In the genomic region with DNA sequence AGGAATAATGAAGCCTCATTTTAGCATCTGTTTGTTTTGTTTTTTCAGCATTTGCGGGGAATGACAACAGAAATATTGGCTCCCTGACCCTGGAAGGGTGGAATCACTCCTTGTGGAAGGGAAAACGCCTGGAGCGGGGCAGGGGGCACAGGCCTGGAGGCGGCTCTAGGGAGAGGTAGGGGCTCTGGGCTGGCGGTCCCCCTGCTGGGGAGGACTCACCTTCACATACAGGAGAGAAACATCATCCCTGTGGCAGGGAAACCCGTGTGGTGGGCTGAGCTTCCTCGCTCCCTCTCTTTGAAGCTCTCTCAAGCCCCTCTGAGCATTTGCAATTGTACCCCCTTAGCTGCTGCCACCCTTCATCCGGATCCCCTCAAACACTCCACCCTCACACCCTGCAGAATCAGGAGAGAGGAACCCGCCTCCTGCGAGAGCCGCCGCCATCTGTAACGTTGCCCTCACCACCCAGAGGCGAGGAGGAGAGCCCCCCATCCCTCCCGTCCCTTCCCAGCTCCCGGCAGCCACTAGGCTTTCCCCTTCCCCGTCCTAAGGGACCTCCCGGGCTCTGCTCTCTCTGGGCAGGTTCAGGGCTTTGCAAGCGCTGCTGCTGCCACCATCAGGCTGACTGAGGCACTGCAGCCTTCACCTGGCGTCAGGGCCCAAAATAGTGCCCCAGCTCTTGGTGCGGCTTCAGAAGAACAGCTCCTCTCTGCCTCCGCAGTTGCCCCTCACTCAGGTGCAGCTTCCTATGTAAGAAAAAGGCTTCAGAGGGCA, we compare ENCODE assay signal across 8 cellular contexts. TPM values are rescaled to one million over a fixed set of nuclear protein-coding genes. Genes with fewer than 3 reads are reported as not detected.
DNase-seq lines count a peak whose midpoint lies in the region; ATAC-seq, FAIRE-seq and TF ChIP-seq lines count a peak whose summit lies in the region.

No MANE protein-coding gene starts in this region.

- TF ChIP-seq POLR2A in ovary (IDR thresholded peaks at IDR 0.05) = no peak

- no peak for TF ChIP-seq EP300 in ovary (IDR thresholded peaks at IDR 0.05)

- no peak overlapping the region for H3K27ac ChIP-seq in ovary

- WGBS in ovary, 3 donors = 17 to 23% (median 19%) methylated on average over 22 of the region's 22 CpGs

- DNase-seq in D721Med (ENCODE audit: insufficient read length, low spot score) (peak; percentile 46), KBM-7 (peak; percentile 74), RCC 7860 (ENCODE audit: low spot score) (peak; percentile 65), germinal center (ENCODE audit: low spot score) (peak; percentile 59), ovary (peak; percentile 24 to 68 (median 57)), ureter (ENCODE audit: low spot score) (peak; percentile 63)
- peak; percentile 80 for DNase-seq in activated effector memory CD4-positive, alpha-beta T cell treated with anti-CD3 and anti-CD28 coated beads, Interleukin-2, amount 50 U/mL, for 16 hours

- no peaks in the 10 kb centered on the region for H3K27me3 ChIP-seq in ovary

- ATAC-seq in GM21423 (IDR thresholded peaks at IDR 0.05; ENCODE audit: unreplicated experiment) = peak; percentile 87

- H3K4me1 ChIP-seq in ovary (ENCODE audit: insufficient read depth) = no peaks in the 10 kb centered on the region

- no peaks in the 10 kb centered on the region for H3K36me3 ChIP-seq in ovary

- in situ Hi-C loops in KBM-7 (cut with MboI; ENCODE audit: low pct_unique_long_range_greater_than_20kb, low sequenced_read_pairs) = no loop called here

- intact Hi-C loops in ovary (cut with DNase I) = loop anchor here in 3 of 4 donors (5.0 to 10.0 kb wide), 3 partner anchors 545 to 685 kb away; partner anchors contain the start of gene DCPS (in 1 of the 3)

- FAIRE-seq in D721Med (lab: Jason Lieb, UNC) (no peak), RCC 7860 (lab: Jason Lieb, UNC) (no peak)

- no peaks in the 10 kb centered on the region for H3K9me3 ChIP-seq in ovary

- no peak overlapping the region for H3K4me3 ChIP-seq in ovary

- peak; percentile 89 for TF ChIP-seq CTCF in D721Med (IDR thresholded peaks at IDR 0.05; ENCODE audit: insufficient read depth, missing control alignments)
- peak; percentile 33 to 58 (median 42) for TF ChIP-seq CTCF in ovary (IDR thresholded peaks at IDR 0.05)

RNA-seq across cellular contexts. Expression of gene KIRREL3, which starts 10.4 kb away (rescaled TPM):
- 1 to 10 TPM in 2 of 7 donors, under 1 TPM in 5; 0.25 to 5.3 (median 0.72) TPM for total RNA-seq in ovary
- polyA plus RNA-seq in ovary = under 1 TPM; 0.44 to 0.45 TPM
- not detected for total RNA-seq in ureter
